9 cellular contexts compared by ENCODE assay signal in the genomic region with DNA sequence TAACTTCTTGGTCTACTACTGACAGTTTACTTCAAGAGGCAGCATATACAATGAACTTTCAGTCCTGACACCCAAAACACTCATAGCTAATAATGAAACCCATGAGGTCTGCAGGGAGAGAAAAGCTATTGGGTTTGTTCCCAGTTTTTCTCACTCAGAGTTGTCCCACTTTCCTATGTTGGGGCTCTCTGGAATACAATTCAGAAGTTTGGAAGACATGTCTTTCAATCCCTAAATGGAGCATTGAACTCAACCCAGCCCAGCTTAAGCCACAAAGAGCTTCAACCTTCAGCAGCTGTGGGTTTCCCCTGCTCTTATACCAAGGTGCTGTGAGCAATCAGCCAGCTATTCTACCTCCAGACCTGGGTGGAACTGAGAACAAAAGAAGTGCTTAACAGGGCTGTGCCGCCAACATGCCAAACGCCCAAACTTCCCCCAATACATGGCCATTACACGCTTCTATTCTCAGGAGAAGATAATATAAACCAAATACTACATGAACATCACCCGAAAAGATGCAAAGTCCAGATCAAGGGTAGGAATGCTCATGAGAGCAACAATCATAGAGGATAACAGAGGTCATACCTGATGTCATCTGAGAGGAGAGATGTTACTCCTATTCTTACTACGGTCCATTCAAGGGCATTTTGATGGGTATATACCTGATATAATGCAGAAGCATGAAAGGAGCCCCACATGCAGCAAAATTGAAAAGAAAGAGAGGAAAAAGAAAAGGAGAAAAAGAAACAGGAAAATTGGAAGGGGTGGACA.
DNase-seq lines count a peak whose midpoint lies in the region; ATAC-seq and TF ChIP-seq lines count a peak whose summit lies in the region.
"Had no signal": no experiment of that assay in that cellular context is flagged by ENCODE, and none has a peak within 500 bp of the region (broad histone marks: within the 10 kb centered on the region; RNA-seq: fewer than 3 reads in every experiment).

No MANE protein-coding gene starts in this region.

- H3K27ac Mint-ChIP-seq in activated naive CD8-positive, alpha-beta T cell treated with anti-CD3 and anti-CD28 coated beads for 36 hours, result peak overlapping the region; percentile 69

- intact Hi-C loops in esophagus squamous epithelium (cut with DNase I), result no loop called here

- DNase-seq in stimulated activated naive CD4-positive, alpha-beta T cell (lab: John Stamatoyannopoulos, UW), result peak in 4 of 6 experiments; percentile 1 to 27 (median 24)
- no peak for DNase-seq in stimulated activated naive CD4-positive, alpha-beta T cell treated with Interleukin-2 at 50 U/mL for 16 hours (lab: John Stamatoyannopoulos, UW)
- DNase-seq in activated naive CD8-positive, alpha-beta T cell treated with anti-CD3 and anti-CD28 coated beads for 36 hours, result peak; percentile 33
- DNase-seq in NCI-H526 (lab: John Stamatoyannopoulos, UW) (no peak), esophagus squamous epithelium (lab: John Stamatoyannopoulos, UW) (no peak), NOMO-1 treated with DMSO at 0.1 percent for 48 hours (lab: John Stamatoyannopoulos, UW; ENCODE audit: unreplicated experiment) (no peak)
- DNase-seq: IMR-90 had no signal

- H3K4me1 ChIP-seq in subcutaneous abdominal adipose tissue (ENCODE audit: control insufficient read depth in 5 of 5, insufficient read depth in 5 of 5, low read length in 5 of 5) (peaks cover 3 to 72% (median 63%) of the 10 kb centered on the region in 5 donors), esophagus squamous epithelium (peaks cover 0 to 34% (median 29%) of the 10 kb centered on the region in 3 donors)

- H3K4me3 Mint-ChIP-seq in activated naive CD8-positive, alpha-beta T cell treated with anti-CD3 and anti-CD28 coated beads for 36 hours, result peak overlapping the region; percentile 6

- no peak overlapping the region for H3K4me3 ChIP-seq in subcutaneous abdominal adipose tissue (ENCODE audit: low read depth in 1 of 5, low read length in 5 of 5)
- no peak overlapping the region for H3K4me3 ChIP-seq in esophagus squamous epithelium

- no peak for TF ChIP-seq POLR2A in esophagus squamous epithelium (IDR thresholded peaks at IDR 0.05)

- H3K27me3 ChIP-seq in subcutaneous abdominal adipose tissue (ENCODE audit: control insufficient read depth in 5 of 5, insufficient read depth in 4 of 5, low read length in 5 of 5) (no peaks in the 10 kb centered on the region), esophagus squamous epithelium (peaks cover 0 to 17% (median 0%) of the 10 kb centered on the region in 4 donors)

- peaks cover 11% of the 10 kb centered on the region for H3K9me3 Mint-ChIP-seq in activated naive CD8-positive, alpha-beta T cell treated with anti-CD3 and anti-CD28 coated beads for 36 hours

- peaks cover 53% of the 10 kb centered on the region for H3K4me1 Mint-ChIP-seq in activated naive CD8-positive, alpha-beta T cell treated with anti-CD3 and anti-CD28 coated beads for 36 hours

- H3K9ac ChIP-seq in subcutaneous abdominal adipose tissue (ENCODE audit: low read length in 5 of 5), result no peak overlapping the region

- peaks cover 18% of the 10 kb centered on the region for H3K36me3 Mint-ChIP-seq in activated naive CD8-positive, alpha-beta T cell treated with anti-CD3 and anti-CD28 coated beads for 36 hours

- H3K9me3 ChIP-seq in subcutaneous abdominal adipose tissue (ENCODE audit: control insufficient read depth in 5 of 5, low read length in 5 of 5) (no peaks in the 10 kb centered on the region), esophagus squamous epithelium (no peaks in the 10 kb centered on the region)

- peak; percentile 87 for ATAC-seq in HG02938 (IDR thresholded peaks at IDR 0.05; ENCODE audit: unreplicated experiment)

- H3K27ac ChIP-seq in subcutaneous abdominal adipose tissue (ENCODE audit: low read depth, low read length) (peak overlapping the region; percentile 95), esophagus squamous epithelium (peak overlapping the region in 1 of 4 donors; percentile 12)

- no peaks in the 10 kb centered on the region for H3K27me3 Mint-ChIP-seq in activated naive CD8-positive, alpha-beta T cell treated with anti-CD3 and anti-CD28 coated beads for 36 hours

- H3K36me3 ChIP-seq in subcutaneous abdominal adipose tissue (ENCODE audit: control insufficient read depth in 5 of 5, insufficient read depth in 5 of 5, low read length in 5 of 5) (no peaks in the 10 kb centered on the region), esophagus squamous epithelium (no peaks in the 10 kb centered on the region)

- TF ChIP-seq CTCF in esophagus squamous epithelium (IDR thresholded peaks at IDR 0.05), result no peak

- 69 to 78% methylated on average over 4 of the region's 5 CpGs for WGBS in esophagus squamous epithelium, 2 donors

Comparison
In these comparisons a context has a peak if more than half of its experiments do, and no peak if none do; other contexts are left out.
1. DNase-seq: peak in stimulated activated naive CD4-positive, alpha-beta T cell (4 of 6) and activated naive CD8-positive, alpha-beta T cell treated with anti-CD3 and anti-CD28 coated beads for 36 hours (single experiment); none in stimulated activated naive CD4-positive, alpha-beta T cell treated with Interleukin-2 at 50 U/mL for 16 hours (single experiment), NCI-H526 (0 of 2), esophagus squamous epithelium (single experiment) and NOMO-1 treated with DMSO at 0.1 percent for 48 hours (single experiment).